Comparison of ENCODE assay signal across 19 cellular contexts in genomic region chr2:98952971-98953370, GRCh38. TPM values are rescaled to one million over a fixed set of nuclear protein-coding genes. Genes with fewer than 3 reads are reported as not detected.
DNase-seq lines count a peak whose midpoint lies in the region; ATAC-seq and TF ChIP-seq lines count a peak whose summit lies in the region.
"Had no signal": no experiment of that assay in that cellular context is flagged by ENCODE, and none has a peak within 500 bp of the region (broad histone marks: within the 10 kb centered on the region; RNA-seq: fewer than 3 reads in every experiment).

No MANE protein-coding gene starts in this region.

- H3K27me3 ChIP-seq in mammary epithelial cell (ENCODE audit: insufficient read depth, low read length): no peaks in the 10 kb centered on the region
- no peaks in the 10 kb centered on the region for H3K27me3 ChIP-seq in trophoblast cell (ENCODE audit: insufficient read depth, low read length)
- H3K27me3 ChIP-seq in WERI-Rb-1 (ENCODE audit: insufficient read depth, low read depth, severe bottlenecking): no peaks in the 10 kb centered on the region
- H3K27me3 ChIP-seq: BLaER1 had no signal

- no peak overlapping the region for H3K18ac ChIP-seq in trophoblast cell (ENCODE audit: low read length)

- 38% methylated on average over 4 of the region's 4 CpGs for WGBS in mammary epithelial cell (ENCODE audit: low coverage, missing lambda C conversion rate)
- no CpG with 5 or more reads among the region's 4 CpGs for WGBS in trophoblast cell (ENCODE audit: extremely low coverage, insufficient coverage, insufficient read length)

- no peak overlapping the region for H3K14ac ChIP-seq in trophoblast cell (ENCODE audit: low read length)

- intact Hi-C loops in mammary epithelial cell (cut with micrococcal nuclease): loop anchor here (2.0 kb wide), 1 partner anchor 40 kb away; no protein-coding TSS in a partner anchor

- in situ Hi-C loops in mammary epithelial cell (cut with MboI; ENCODE audit: low sequenced_read_pairs in 2 of 2): no loop called here

- no peaks in the 10 kb centered on the region for H3K4me1 Mint-ChIP-seq in stimulated activated memory B cell treated with anti-CD40 and anti-IgM and Interleukin-4, amounts not matched to agents 10 μg/mL and 1 μg/mL and 100 μg/mL, for 72 hours

- peaks cover 38% of the 10 kb centered on the region for H3K27me3 Mint-ChIP-seq in stimulated activated memory B cell treated with anti-CD40 and anti-IgM and Interleukin-4, amounts not matched to agents 10 μg/mL and 1 μg/mL and 100 μg/mL, for 72 hours

- no peaks in the 10 kb centered on the region for H3K36me3 Mint-ChIP-seq in stimulated activated memory B cell treated with anti-CD40 and anti-IgM and Interleukin-4, amounts not matched to agents 10 μg/mL and 1 μg/mL and 100 μg/mL, for 72 hours
- H3K36me3 Mint-ChIP-seq: CD8-positive, alpha-beta T cell; IgD-negative memory B cell had no signal

- H4K12ac ChIP-seq in trophoblast cell (ENCODE audit: low read depth, low read length): no peak overlapping the region

- H3K9me3 ChIP-seq in mammary epithelial cell (replicated peaks; ENCODE audit: insufficient read depth, low read length) (no peaks in the 10 kb centered on the region), trophoblast cell (ENCODE audit: insufficient read depth, low read depth, low read length) (no peaks in the 10 kb centered on the region), WERI-Rb-1 (ENCODE audit: severe bottlenecking) (no peaks in the 10 kb centered on the region)
- H3K9me3 ChIP-seq: BLaER1 had no signal

- H3K4me1 ChIP-seq in mammary epithelial cell (ENCODE audit: insufficient read depth, low read length) (peaks cover 10% of the 10 kb centered on the region), trophoblast cell (ENCODE audit: control insufficient read depth in 1 of 2, insufficient read depth in 2 of 2, low read length in 2 of 2) (no peaks in the 10 kb centered on the region)
- H3K4me1 ChIP-seq: BLaER1 had no signal

- no peaks in the 10 kb centered on the region for H4K20me1 ChIP-seq in mammary epithelial cell (ENCODE audit: insufficient read depth, low read length)
- H4K20me1 ChIP-seq: BLaER1 had no signal

- H3K36me3 ChIP-seq in mammary epithelial cell (ENCODE audit: insufficient read depth, low read length) (no peaks in the 10 kb centered on the region), trophoblast cell (ENCODE audit: control insufficient read depth in 1 of 2, insufficient read depth in 2 of 2, low read length in 2 of 2) (no peaks in the 10 kb centered on the region), WERI-Rb-1 (no peaks in the 10 kb centered on the region)
- H3K36me3 ChIP-seq: BLaER1 had no signal

- dilution Hi-C loops in mammary epithelial cell (cut with HindIII; ENCODE audit: low sequenced_read_pairs): no loop called here

- no peak overlapping the region for H2BK120ac ChIP-seq in trophoblast cell (ENCODE audit: insufficient read depth, low read length, poor library complexity)

- H3K27ac Mint-ChIP-seq in stimulated activated memory B cell treated with anti-CD40 and anti-IgM and Interleukin-4, amounts not matched to agents 10 μg/mL and 1 μg/mL and 100 μg/mL, for 72 hours: no peak overlapping the region
- H3K27ac Mint-ChIP-seq: CD8-positive, alpha-beta T cell; IgD-negative memory B cell had no signal

- H3K79me2 ChIP-seq in mammary epithelial cell (ENCODE audit: insufficient read depth, low read length) (no peaks in the 10 kb centered on the region), trophoblast cell (ENCODE audit: control insufficient read depth, insufficient read depth, low read length, poor library complexity) (no peaks in the 10 kb centered on the region)

- H3K4ac ChIP-seq in trophoblast cell (ENCODE audit: low read depth, low read length): no peak overlapping the region

- no peak for ATAC-seq in stimulated activated memory B cell treated with anti-CD40 and anti-IgM and Interleukin-4, amounts not matched to agents 10 μg/mL and 1 μg/mL and 100 μg/mL, for 72 hours
- ATAC-seq: CD8-positive, alpha-beta T cell had no signal

- no peak overlapping the region for H3K27ac ChIP-seq in mammary epithelial cell (ENCODE audit: insufficient read depth, low read depth, low read length)
- no peak overlapping the region for H3K27ac ChIP-seq in trophoblast cell (ENCODE audit: low read depth, low read length)
- no peak overlapping the region for H3K27ac ChIP-seq in WERI-Rb-1
- H3K27ac ChIP-seq: BLaER1, SK-N-MC had no signal

- H2BK5ac ChIP-seq in trophoblast cell (ENCODE audit: low read depth, low read length, poor library complexity): no peak overlapping the region

- TF ChIP-seq CTCF in mammary epithelial cell (conservative IDR thresholded peaks at IDR 0.05 in 1 of 2, IDR thresholded peaks at IDR 0.05 in 1 of 2; ENCODE audit: extremely low read depth in 1 of 2, insufficient read depth in 1 of 2, low read depth in 1 of 2, low read length in 2 of 2) (no peak), WERI-Rb-1 (IDR thresholded peaks at IDR 0.05; ENCODE audit: low read depth, low read length) (no peak)

- DNase-seq in EH (ENCODE audit: low read depth) (peak; percentile 24), NCI-H226 (peak; percentile 51), mammary epithelial cell (peak; percentile 50), trophoblast cell (peak; percentile 24 to 53), WERI-Rb-1 (no peak), NCI-H1048 (lab: John Stamatoyannopoulos, UW) (no peak)
- DNase-seq: Calu3; CD8-positive, alpha-beta T cell; EL; Karpas-422; NCI-H1105; NCI-H2081 treated with DMSO at 0.1 percent for 48 hours; NCI-H510A; NCI-H774; SHP77 had no signal

- H3K9me3 Mint-ChIP-seq in stimulated activated memory B cell treated with anti-CD40 and anti-IgM and Interleukin-4, amounts not matched to agents 10 μg/mL and 1 μg/mL and 100 μg/mL, for 72 hours: no peaks in the 10 kb centered on the region
- H3K9me3 Mint-ChIP-seq: CD8-positive, alpha-beta T cell; IgD-negative memory B cell had no signal

- peak overlapping the region; percentile 45 for H3K4me2 ChIP-seq in mammary epithelial cell (ENCODE audit: insufficient read depth, low read depth, low read length)
- H3K4me2 ChIP-seq in trophoblast cell (ENCODE audit: low read length): no peak overlapping the region
- H3K4me2 ChIP-seq: BLaER1 had no signal

- H3K9ac ChIP-seq in mammary epithelial cell (ENCODE audit: insufficient read depth, low read length) (no peak overlapping the region), trophoblast cell (ENCODE audit: low read length) (no peak overlapping the region)
- H3K9ac ChIP-seq: BLaER1 had no signal

- no peak overlapping the region for H3K4me3 ChIP-seq in mammary epithelial cell (replicated peaks in 1 of 3; ENCODE audit: insufficient read depth in 1 of 3, low read depth in 2 of 3, low read length in 3 of 3)
- H3K4me3 ChIP-seq in trophoblast cell (ENCODE audit: low read depth, low read length): no peak overlapping the region
- H3K4me3 ChIP-seq in WERI-Rb-1 (ENCODE audit: low read depth, low read length): no peak overlapping the region
- H3K4me3 ChIP-seq: BLaER1, SK-N-MC had no signal

- H3K4me3 Mint-ChIP-seq in stimulated activated memory B cell treated with anti-CD40 and anti-IgM and Interleukin-4, amounts not matched to agents 10 μg/mL and 1 μg/mL and 100 μg/mL, for 72 hours: no peak overlapping the region
- H3K4me3 Mint-ChIP-seq: CD8-positive, alpha-beta T cell; IgD-negative memory B cell had no signal

- H2BK12ac ChIP-seq in trophoblast cell (ENCODE audit: low read length): no peak overlapping the region

- H2AK5ac ChIP-seq in trophoblast cell (ENCODE audit: low read length): no peak overlapping the region

- no peaks in the 10 kb centered on the region for H3K79me1 ChIP-seq in trophoblast cell (ENCODE audit: low read length)

- BruUV-seq in mammary epithelial cell (replicated peaks; lab: Mats Ljungman, UMichigan): no TSS peak

- no peak overlapping the region for H2AFZ ChIP-seq in mammary epithelial cell (ENCODE audit: low read depth, low read length)
- H2AFZ ChIP-seq in trophoblast cell (ENCODE audit: insufficient read depth, low read length, poor library complexity): no peak overlapping the region

- H4K8ac ChIP-seq in trophoblast cell (ENCODE audit: low read depth, low read length): no peak overlapping the region

- no peak overlapping the region for H3K23ac ChIP-seq in trophoblast cell (ENCODE audit: low read length)

- CTCF ChIA-PET in mammary epithelial cell (lab: Charles Lee; ENCODE audit: low non-redundant PET): no interaction called here

- no peak overlapping the region for H4K91ac ChIP-seq in trophoblast cell (ENCODE audit: low read depth, low read length)

RNA-seq across cellular contexts. Expression of gene CRACDL, which starts 16.9 kb away (rescaled TPM):
- total RNA-seq in mammary epithelial cell: 1 to 10 TPM; 4.5 to 8.5 TPM
- polyA plus RNA-seq in mammary epithelial cell: 4.7 TPM
- polyA minus RNA-seq in mammary epithelial cell: 27.0 TPM
- polyA plus RNA-seq in trophoblast cell (2013): 0.12 and 0.29 TPM in 2 replicates
- polyA plus RNA-seq: IgD-negative memory B cell had no signal

Comparison
In these comparisons a context has a peak if more than half of its experiments do, and no peak if none do; other contexts are left out.
1. DNase-seq: peak in EH (single experiment), NCI-H226 (single experiment), mammary epithelial cell (single experiment) and trophoblast cell (2 of 2); none in WERI-Rb-1 (single experiment) and NCI-H1048 (single experiment).